ENCODE assay signal across 9 cellular contexts in the genomic region with DNA sequence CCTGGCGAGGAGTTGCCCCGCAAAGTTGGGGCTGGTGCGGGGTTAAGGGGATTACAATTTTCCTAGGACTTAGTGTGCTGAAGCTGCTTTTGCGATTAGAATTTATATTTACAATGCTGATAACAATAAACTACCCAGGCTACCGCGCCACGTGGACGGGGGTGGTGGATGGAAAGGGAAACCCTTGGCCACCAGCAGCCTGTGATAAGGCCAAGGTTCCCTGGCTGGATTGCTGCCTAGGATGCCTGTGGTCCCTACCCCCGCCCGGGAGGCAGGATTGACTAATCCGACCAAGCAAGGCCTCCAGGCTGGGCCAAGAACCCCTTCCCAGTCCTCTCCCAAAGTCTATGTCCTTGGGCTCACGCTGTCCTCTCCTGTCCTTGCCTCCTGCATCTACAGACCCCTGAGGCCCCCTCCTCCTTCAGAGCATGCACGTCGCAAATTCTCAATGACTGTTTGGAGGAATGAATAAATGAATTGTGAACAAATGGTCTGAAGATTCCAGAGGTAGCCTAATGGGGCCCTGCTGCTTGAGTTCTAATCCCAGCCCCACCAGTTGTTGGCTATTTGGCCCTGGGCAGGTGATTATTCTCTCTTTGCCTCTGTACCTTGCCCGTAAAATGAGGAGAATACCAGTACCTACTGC. TPM values are rescaled to one million over a fixed set of nuclear protein-coding genes. Genes with fewer than 3 reads are reported as not detected.
A peak's percentile ranks its signal among the peaks of the same experiment; 100 is the strongest.
DNase-seq lines count a peak whose midpoint lies in the region; ATAC-seq and TF ChIP-seq lines count a peak whose summit lies in the region.
"Had no signal": no experiment of that assay in that cellular context is flagged by ENCODE, and none has a peak within 500 bp of the region (broad histone marks: within the 10 kb centered on the region; RNA-seq: fewer than 3 reads in every experiment).

No MANE protein-coding gene starts in this region.

- TF ChIP-seq POLR2A in esophagus squamous epithelium (IDR thresholded peaks at IDR 0.05) = no peak
- no peak for TF ChIP-seq POLR2A in vagina (IDR thresholded peaks at IDR 0.05)

- H3K4me3 ChIP-seq in esophagus squamous epithelium = peak overlapping the region; percentile 13 to 67 (median 48)
- peak overlapping the region; percentile 51 to 57 for H3K4me3 ChIP-seq in vagina
- no peak overlapping the region for H3K4me3 ChIP-seq in MM.1S (ENCODE audit: low read length)

- no peaks in the 10 kb centered on the region for H4K20me1 ChIP-seq in MM.1S (ENCODE audit: insufficient read depth, low read length)

- H3K27ac ChIP-seq in esophagus squamous epithelium (peak overlapping the region; percentile 45 to 83 (median 76)), vagina (peak overlapping the region; percentile 50), MM.1S (ENCODE audit: low read length) (no peak overlapping the region)

- H3K36me3 ChIP-seq in esophagus squamous epithelium = no peaks in the 10 kb centered on the region
- no peaks in the 10 kb centered on the region for H3K36me3 ChIP-seq in vagina
- no peaks in the 10 kb centered on the region for H3K36me3 ChIP-seq in MM.1S (replicated peaks; ENCODE audit: insufficient read depth, low read length)

- no peak for ATAC-seq in GM21528 (IDR thresholded peaks at IDR 0.05; ENCODE audit: low FRiP score, unreplicated experiment)

- intact Hi-C loops in esophagus squamous epithelium (cut with DNase I) (no loop called here), vagina (cut with DNase I) (no loop called here)

- H3K9me3 ChIP-seq in esophagus squamous epithelium (no peaks in the 10 kb centered on the region), vagina (no peaks in the 10 kb centered on the region), MM.1S (replicated peaks; ENCODE audit: insufficient read depth, low read length) (no peaks in the 10 kb centered on the region)

- no peaks in the 10 kb centered on the region for H3F3A ChIP-seq in MM.1S (ENCODE audit: insufficient read depth, low read length)

- H3K27me3 ChIP-seq in esophagus squamous epithelium = no peaks in the 10 kb centered on the region
- H3K27me3 ChIP-seq in vagina = no peaks in the 10 kb centered on the region
- no peaks in the 10 kb centered on the region for H3K27me3 ChIP-seq in MM.1S (replicated peaks; ENCODE audit: insufficient read depth, low read length)

- no peak overlapping the region for H3K9ac ChIP-seq in MM.1S (ENCODE audit: low read length)

- H3K9me2 ChIP-seq in MM.1S (replicated peaks; ENCODE audit: insufficient read depth, low read length) = no peaks in the 10 kb centered on the region

- DNase-seq in DMS53 (lab: John Stamatoyannopoulos, UW) (peak; percentile 52), DMS53 treated with DMSO at 0.1 percent for 48 hours (lab: John Stamatoyannopoulos, UW; ENCODE audit: unreplicated experiment) (no peak), esophagus squamous epithelium (lab: John Stamatoyannopoulos, UW) (no peak), myocyte (ENCODE audit: low read depth) (peak; percentile 21), vagina (ENCODE audit: extremely low spot score in 2 of 2) (no peak), MM.1S (no peak)
- DNase-seq in activated T-cell treated with anti-CD3 and anti-CD28 coated beads, Interleukin-2, amount 50 U/mL, for 1 hour = no peak
- DNase-seq: NCI-H345 had no signal

- peaks cover 0 to 25% (median 15%) of the 10 kb centered on the region in 3 donors for H3K4me1 ChIP-seq in esophagus squamous epithelium
- H3K4me1 ChIP-seq in vagina = peaks cover 18% of the 10 kb centered on the region
- no peaks in the 10 kb centered on the region for H3K4me1 ChIP-seq in MM.1S (ENCODE audit: low read length)

- no peak overlapping the region for H3K4me2 ChIP-seq in MM.1S (ENCODE audit: low read depth, low read length)

- H3K79me2 ChIP-seq in MM.1S (ENCODE audit: low read length) = no peaks in the 10 kb centered on the region

- no peak overlapping the region for H2AFZ ChIP-seq in MM.1S (ENCODE audit: low read length)

- TF ChIP-seq CTCF in esophagus squamous epithelium (IDR thresholded peaks at IDR 0.05) = no peak
- no peak for TF ChIP-seq CTCF in vagina (IDR thresholded peaks at IDR 0.05)
- TF ChIP-seq CTCF in MM.1S (IDR thresholded peaks at IDR 0.05; ENCODE audit: low read length) = no peak

- WGBS in esophagus squamous epithelium, 2 donors = 32 to 56% methylated on average over 6 to 11 of the region's 15 CpGs

RNA-seq across cellular contexts. Expression of a gene that starts 7.6 kb away (rescaled TPM):
- total RNA-seq in esophagus squamous epithelium (10 to 100 TPM in 1 of 4 donors, 1 to 10 TPM in 3; 1.1 to 13.0 (median 4.2) TPM), myocyte (12.0 and 15.3 TPM in 2 replicates), vagina (18.2 TPM)
- polyA plus RNA-seq in myocyte (2012) = 16.8 TPM

Comparison
In these comparisons a context has a peak if more than half of its experiments do, and no peak if none do; other contexts are left out.
1. DNase-seq: peak in DMS53 (single experiment) and myocyte (single experiment); none in DMS53 treated with DMSO at 0.1 percent for 48 hours (single experiment), esophagus squamous epithelium (single experiment), vagina (0 of 2), MM.1S (single experiment) and activated T-cell treated with anti-CD3 and anti-CD28 coated beads, Interleukin-2, amount 50 U/mL, for 1 hour (single experiment).